Comparison of ENCODE assay signal across 1 cellular context in genomic region chr5:150057052-150057451, GRCh38.
TF ChIP-seq lines count a peak whose summit lies in the region.

No MANE protein-coding gene starts in this region.

TF ChIP-seq in SK-N-SH treated with all-trans-retinoic acid at 6 μM for 48 hours, 23 proteins besides CTCF, POLR2A, EP300 and RAD21 (continued from another document):
- TF ChIP-seq, protein P1, sequence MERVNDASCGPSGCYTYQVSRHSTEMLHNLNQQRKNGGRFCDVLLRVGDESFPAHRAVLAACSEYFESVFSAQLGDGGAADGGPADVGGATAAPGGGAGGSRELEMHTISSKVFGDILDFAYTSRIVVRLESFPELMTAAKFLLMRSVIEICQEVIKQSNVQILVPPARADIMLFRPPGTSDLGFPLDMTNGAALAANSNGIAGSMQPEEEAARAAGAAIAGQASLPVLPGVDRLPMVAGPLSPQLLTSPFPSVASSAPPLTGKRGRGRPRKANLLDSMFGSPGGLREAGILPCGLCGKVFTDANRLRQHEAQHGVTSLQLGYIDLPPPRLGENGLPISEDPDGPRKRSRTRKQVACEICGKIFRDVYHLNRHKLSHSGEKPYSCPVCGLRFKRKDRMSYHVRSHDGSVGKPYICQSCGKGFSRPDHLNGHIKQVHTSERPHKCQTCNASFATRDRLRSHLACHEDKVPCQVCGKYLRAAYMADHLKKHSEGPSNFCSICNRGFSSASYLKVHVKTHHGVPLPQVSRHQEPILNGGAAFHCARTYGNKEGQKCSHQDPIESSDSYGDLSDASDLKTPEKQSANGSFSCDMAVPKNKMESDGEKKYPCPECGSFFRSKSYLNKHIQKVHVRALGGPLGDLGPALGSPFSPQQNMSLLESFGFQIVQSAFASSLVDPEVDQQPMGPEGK (CRISPR knock-in tag; IDR thresholded peaks at IDR 0.05; ENCODE audit: borderline replicate concordance): no peak
- TF ChIP-seq, protein P2, sequence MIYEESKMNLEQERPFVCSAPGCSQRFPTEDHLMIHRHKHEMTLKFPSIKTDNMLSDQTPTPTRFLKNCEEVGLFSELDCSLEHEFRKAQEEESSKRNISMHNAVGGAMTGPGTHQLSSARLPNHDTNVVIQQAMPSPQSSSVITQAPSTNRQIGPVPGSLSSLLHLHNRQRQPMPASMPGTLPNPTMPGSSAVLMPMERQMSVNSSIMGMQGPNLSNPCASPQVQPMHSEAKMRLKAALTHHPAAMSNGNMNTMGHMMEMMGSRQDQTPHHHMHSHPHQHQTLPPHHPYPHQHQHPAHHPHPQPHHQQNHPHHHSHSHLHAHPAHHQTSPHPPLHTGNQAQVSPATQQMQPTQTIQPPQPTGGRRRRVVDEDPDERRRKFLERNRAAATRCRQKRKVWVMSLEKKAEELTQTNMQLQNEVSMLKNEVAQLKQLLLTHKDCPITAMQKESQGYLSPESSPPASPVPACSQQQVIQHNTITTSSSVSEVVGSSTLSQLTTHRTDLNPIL (CRISPR knock-in tag; IDR thresholded peaks at IDR 0.05; ENCODE audit: low read depth): no peak
- TF ChIP-seq ISL1 (CRISPR knock-in tag; IDR thresholded peaks at IDR 0.05) (no peak), SNAI2 (CRISPR knock-in tag; IDR thresholded peaks at IDR 0.05) (no peak), ZNF8 (CRISPR knock-in tag; IDR thresholded peaks at IDR 0.05) (no peak), ESRRG (CRISPR knock-in tag; IDR thresholded peaks at IDR 0.05) (no peak), GLIS3 (CRISPR knock-in tag; IDR thresholded peaks at IDR 0.05) (no peak), ZFP3 (CRISPR knock-in tag; IDR thresholded peaks at IDR 0.05) (no peak), BACH2 (CRISPR knock-in tag; IDR thresholded peaks at IDR 0.05; ENCODE audit: borderline replicate concordance) (no peak), TOX (CRISPR knock-in tag; IDR thresholded peaks at IDR 0.05; ENCODE audit: borderline replicate concordance) (no peak), ARNTL (CRISPR knock-in tag; IDR thresholded peaks at IDR 0.05; ENCODE audit: borderline replicate concordance, low read depth) (no peak)
- TF ChIP-seq, protein P3, sequence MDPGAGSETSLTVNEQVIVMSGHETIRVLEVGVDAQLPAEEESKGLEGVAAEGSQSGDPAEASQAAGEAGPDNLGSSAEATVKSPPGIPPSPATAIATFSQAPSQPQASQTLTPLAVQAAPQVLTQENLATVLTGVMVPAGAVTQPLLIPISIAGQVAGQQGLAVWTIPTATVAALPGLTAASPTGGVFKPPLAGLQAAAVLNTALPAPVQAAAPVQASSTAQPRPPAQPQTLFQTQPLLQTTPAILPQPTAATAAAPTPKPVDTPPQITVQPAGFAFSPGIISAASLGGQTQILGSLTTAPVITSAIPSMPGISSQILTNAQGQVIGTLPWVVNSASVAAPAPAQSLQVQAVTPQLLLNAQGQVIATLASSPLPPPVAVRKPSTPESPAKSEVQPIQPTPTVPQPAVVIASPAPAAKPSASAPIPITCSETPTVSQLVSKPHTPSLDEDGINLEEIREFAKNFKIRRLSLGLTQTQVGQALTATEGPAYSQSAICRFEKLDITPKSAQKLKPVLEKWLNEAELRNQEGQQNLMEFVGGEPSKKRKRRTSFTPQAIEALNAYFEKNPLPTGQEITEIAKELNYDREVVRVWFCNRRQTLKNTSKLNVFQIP (CRISPR knock-in tag; IDR thresholded peaks at IDR 0.05; ENCODE audit: borderline replicate concordance, low read depth): no peak
